ENCODE assay signal across 8 cellular contexts in the genomic region with DNA sequence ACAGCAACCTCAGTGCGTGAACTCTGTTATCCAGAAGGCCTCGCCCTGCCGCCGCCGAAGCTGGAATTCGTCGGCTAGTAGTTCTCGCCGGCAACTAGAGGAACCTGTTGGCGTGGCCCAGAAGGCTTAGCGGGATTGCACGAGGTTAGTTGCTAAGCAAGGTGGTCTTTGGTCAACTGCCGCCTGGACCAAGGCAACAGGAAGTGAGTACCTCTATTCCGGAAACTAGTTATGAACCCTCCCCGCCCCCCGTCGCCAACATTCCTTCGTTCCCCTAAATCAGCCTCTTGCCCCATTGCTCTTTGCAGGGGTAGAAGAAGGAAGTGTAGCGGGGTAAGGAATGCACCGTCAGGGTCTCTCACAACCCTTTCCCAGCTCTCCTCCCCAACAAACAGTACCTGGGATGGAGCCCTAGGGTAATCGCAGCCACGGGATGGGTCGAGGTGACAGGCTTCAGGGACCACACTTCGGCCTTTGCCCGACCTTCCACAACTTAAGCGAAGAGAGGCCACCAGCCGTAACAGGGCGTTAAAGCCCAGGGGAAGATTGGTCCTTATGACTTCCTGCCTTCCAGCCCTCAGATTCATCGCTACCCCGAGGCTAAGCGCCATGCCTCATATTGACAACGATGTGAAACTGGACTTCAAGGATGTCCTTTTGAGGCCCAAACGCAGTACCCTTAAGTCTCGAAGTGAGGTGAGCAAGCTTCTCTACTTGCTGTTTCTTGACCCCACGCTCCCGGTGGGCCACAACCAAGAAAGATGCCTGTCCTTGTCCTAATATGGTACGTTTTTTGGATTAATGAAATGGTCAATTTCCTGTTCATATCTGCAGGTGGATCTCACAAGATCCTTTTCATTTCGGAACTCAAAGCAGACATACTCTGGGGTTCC. TPM values are rescaled to one million over a fixed set of nuclear protein-coding genes. Genes with fewer than 3 reads are reported as not detected.
DNase-seq lines count a peak whose midpoint lies in the region; ATAC-seq and TF ChIP-seq lines count a peak whose summit lies in the region.

A gene (plus strand): TSS at position 285 of the 893 bp plus-strand sequence. CDS start 325 bp downstream, at position 610.

- H3K4me2 ChIP-seq in HCT116 (ENCODE audit: low read length): peak within 1 kb of the TSS; percentile 89

- H3K27me3 Mint-ChIP-seq in activated naive CD8-positive, alpha-beta T cell treated with anti-CD3 and anti-CD28 coated beads, Interleukin-2, amount 50 U/mL, for 24 hours: no peaks in the 10 kb centered on the region

- H4K20me1 ChIP-seq in HCT116 (ENCODE audit: insufficient read depth): no peaks in the 10 kb centered on the region

- H3K4me3 Mint-ChIP-seq in activated naive CD8-positive, alpha-beta T cell treated with anti-CD3 and anti-CD28 coated beads, Interleukin-2, amount 50 U/mL, for 24 hours: peak within 1 kb of the TSS; percentile 94

- H3K4me1 ChIP-seq in HCT116 (ENCODE audit: control insufficient read depth in 1 of 2, insufficient read depth in 2 of 2, low read length in 2 of 2) (peaks cover 14 to 23% of the 10 kb centered on the region in 2 experiments), right cardiac atrium (ENCODE audit: control insufficient read depth, insufficient read depth, low read length) (peaks cover 6% of the 10 kb centered on the region)

- POLR2A ChIA-PET in HCT116 (lab: Charles Lee): interaction anchor here (2.0 kb wide), 1 partner anchor 9 kb away, joined by 11 read pairs; a partner anchor contains a TSS

- H3K27me3 ChIP-seq in HCT116 (ENCODE audit: insufficient read depth, low read length) (no peaks in the 10 kb centered on the region), MG63 (no peaks in the 10 kb centered on the region), right cardiac atrium (ENCODE audit: control insufficient read depth, insufficient read depth) (no peaks in the 10 kb centered on the region)

- H3K9me3 ChIP-seq in HCT116 (ENCODE audit: control insufficient read depth in 1 of 2, insufficient read depth in 1 of 2, low read depth in 1 of 2, low read length in 2 of 2) (no peaks in the 10 kb centered on the region), MG63 (no peaks in the 10 kb centered on the region), right cardiac atrium (ENCODE audit: control insufficient read depth, low read length) (no peaks in the 10 kb centered on the region)

- H3K79me2 ChIP-seq in HCT116 (ENCODE audit: insufficient read depth, low read length): peaks cover 72% of the 10 kb centered on the region

- TSS peak; percentile 63 for BruUV-seq in HCT116 (replicated peaks; lab: Mats Ljungman, UMichigan)

- H3K36me3 Mint-ChIP-seq in activated naive CD8-positive, alpha-beta T cell treated with anti-CD3 and anti-CD28 coated beads, Interleukin-2, amount 50 U/mL, for 24 hours (ENCODE audit: low read depth): peaks cover 29% of the 10 kb centered on the region

- DNase-seq in activated CD8-positive, alpha-beta memory T cell treated with anti-CD3 and anti-CD28 coated beads, Interleukin-2, amount 50 U/mL, for 24 hours (ENCODE audit: extremely low read depth): peak; percentile 35
- DNase-seq in activated CD8-positive, alpha-beta memory T cell treated with anti-CD3 and anti-CD28 coated beads, Interleukin-2, amount 50 U/mL, for 48 hours: no peak
- DNase-seq in HCT116 (ENCODE audit: low read depth, low spot score): no peak
- no peak for DNase-seq in MG63
- DNase-seq in activated naive CD8-positive, alpha-beta T cell treated with anti-CD3 and anti-CD28 coated beads, Interleukin-2, amount 50 U/mL, for 24 hours: no peak
- no peak for DNase-seq in right cardiac atrium
- no peak for DNase-seq in sciatic nerve (ENCODE audit: low spot score)
- DNase-seq in NCI-H446 treated with DMSO at 0.1 percent for 48 hours (lab: John Stamatoyannopoulos, UW): no peak

- H2AFZ ChIP-seq in HCT116 (ENCODE audit: low read depth, low read length, poor library complexity, severe bottlenecking): peak within 1 kb of the TSS; percentile 25

- H3K27ac Mint-ChIP-seq in activated naive CD8-positive, alpha-beta T cell treated with anti-CD3 and anti-CD28 coated beads, Interleukin-2, amount 50 U/mL, for 24 hours: peak within 1 kb of the TSS; percentile 94

- H3K4me3 ChIP-seq in HCT116 (replicated peaks in 1 of 2; ENCODE audit: low read depth in 1 of 2, low read length in 2 of 2) (peak within 1 kb of the TSS; percentile 96 to 100), MG63 (peak within 1 kb of the TSS; percentile 80), right cardiac atrium (ENCODE audit: low read length) (peak within 1 kb of the TSS; percentile 68)

- CTCF ChIA-PET in HCT116 (lab: Charles Lee): interaction anchor here (2.1 kb wide), 1 partner anchor 10 kb away, joined by 10 read pairs; a partner anchor contains a TSS

- ATAC-seq in HCT116: peak; percentile 67
- ATAC-seq in activated naive CD8-positive, alpha-beta T cell treated with anti-CD3 and anti-CD28 coated beads, Interleukin-2, amount 50 U/mL, for 24 hours: peak; percentile 44
- ATAC-seq in right cardiac atrium: peak; percentile 72 to 73
- peak; percentile 77 for ATAC-seq in sciatic nerve

- no peaks in the 10 kb centered on the region for H3K9me3 Mint-ChIP-seq in activated naive CD8-positive, alpha-beta T cell treated with anti-CD3 and anti-CD28 coated beads, Interleukin-2, amount 50 U/mL, for 24 hours

- TF ChIP-seq RAD21 in HCT116 (IDR thresholded peaks at IDR 0.05; ENCODE audit: low read depth): no peak

- RAD21 ChIA-PET in HCT116 (lab: Charles Lee; ENCODE audit: low non-redundant PET in 1 of 2, low total read pairs in 2 of 2, uncharacterized antibody in 2 of 2, unreplicated experiment in 2 of 2): no interaction called here

- TF ChIP-seq CTCF in HCT116 (IDR thresholded peaks at IDR 0.05 in 2 of 3, conservative IDR thresholded peaks at IDR 0.05 in 1 of 3; ENCODE audit: borderline replicate concordance in 1 of 3, insufficient read depth in 1 of 3, low read depth in 2 of 3, low read length in 2 of 3): no peak

- H3K9me2 ChIP-seq in HCT116 (ENCODE audit: insufficient read depth): no peaks in the 10 kb centered on the region

- H3K36me3 ChIP-seq in HCT116 (ENCODE audit: control insufficient read depth in 1 of 2, insufficient read depth in 2 of 2, low read length in 2 of 2): peaks cover 24 to 31% of the 10 kb centered on the region in 2 experiments; a peak in 3 of 4 replicates
- H3K36me3 ChIP-seq in MG63: peaks cover 18% of the 10 kb centered on the region

- no peak for TF ChIP-seq POLR2A in HCT116 (IDR thresholded peaks at IDR 0.05; ENCODE audit: borderline replicate concordance, extremely low read depth, insufficient read depth, insufficient read length)

- 4% methylated on average over 38 of the region's 38 CpGs for WGBS in right cardiac atrium

- H3K27ac ChIP-seq in HCT116 (ENCODE audit: low read depth, low read length): peak within 1 kb of the TSS; percentile 94
- H3K27ac ChIP-seq in right cardiac atrium (ENCODE audit: low read length): peak within 1 kb of the TSS; percentile 88

- peak within 1 kb of the TSS; percentile 94 for H3K9ac ChIP-seq in HCT116 (ENCODE audit: low read length)

- intact Hi-C loops in HCT116 (cut with micrococcal nuclease) (loop anchor here (2.0 kb wide), 1 partner anchor 16 kb away; a partner anchor contains a TSS), right cardiac atrium (cut with DNase I) (no loop called here), sciatic nerve (cut with DNase I) (no loop called here)

- peaks cover 44% of the 10 kb centered on the region for H3K4me1 Mint-ChIP-seq in activated naive CD8-positive, alpha-beta T cell treated with anti-CD3 and anti-CD28 coated beads, Interleukin-2, amount 50 U/mL, for 24 hours

TF ChIP-seq in HCT116, 20 proteins besides CTCF, POLR2A, EP300 and RAD21 (continues in another document):
- TF ChIP-seq EZH2 (IDR thresholded peaks at IDR 0.05) (no peak), EZH2phosphoT487 (IDR thresholded peaks at IDR 0.05; ENCODE audit: borderline replicate concordance) (no peak), TCF7L2 (IDR thresholded peaks at IDR 0.05; ENCODE audit: borderline replicate concordance, extremely low read depth, insufficient read depth, insufficient read length) (no peak), YY1 (IDR thresholded peaks at IDR 0.05; ENCODE audit: extremely low read depth, insufficient replicate concordance, low read depth, low read length) (no peak), EGR1 (IDR thresholded peaks at IDR 0.05; ENCODE audit: low read depth) (no peak), SIN3A (IDR thresholded peaks at IDR 0.05; ENCODE audit: low read depth) (peak; percentile 33; the same call in 1 of the 2 replicates)
- TF ChIP-seq, protein P1, sequence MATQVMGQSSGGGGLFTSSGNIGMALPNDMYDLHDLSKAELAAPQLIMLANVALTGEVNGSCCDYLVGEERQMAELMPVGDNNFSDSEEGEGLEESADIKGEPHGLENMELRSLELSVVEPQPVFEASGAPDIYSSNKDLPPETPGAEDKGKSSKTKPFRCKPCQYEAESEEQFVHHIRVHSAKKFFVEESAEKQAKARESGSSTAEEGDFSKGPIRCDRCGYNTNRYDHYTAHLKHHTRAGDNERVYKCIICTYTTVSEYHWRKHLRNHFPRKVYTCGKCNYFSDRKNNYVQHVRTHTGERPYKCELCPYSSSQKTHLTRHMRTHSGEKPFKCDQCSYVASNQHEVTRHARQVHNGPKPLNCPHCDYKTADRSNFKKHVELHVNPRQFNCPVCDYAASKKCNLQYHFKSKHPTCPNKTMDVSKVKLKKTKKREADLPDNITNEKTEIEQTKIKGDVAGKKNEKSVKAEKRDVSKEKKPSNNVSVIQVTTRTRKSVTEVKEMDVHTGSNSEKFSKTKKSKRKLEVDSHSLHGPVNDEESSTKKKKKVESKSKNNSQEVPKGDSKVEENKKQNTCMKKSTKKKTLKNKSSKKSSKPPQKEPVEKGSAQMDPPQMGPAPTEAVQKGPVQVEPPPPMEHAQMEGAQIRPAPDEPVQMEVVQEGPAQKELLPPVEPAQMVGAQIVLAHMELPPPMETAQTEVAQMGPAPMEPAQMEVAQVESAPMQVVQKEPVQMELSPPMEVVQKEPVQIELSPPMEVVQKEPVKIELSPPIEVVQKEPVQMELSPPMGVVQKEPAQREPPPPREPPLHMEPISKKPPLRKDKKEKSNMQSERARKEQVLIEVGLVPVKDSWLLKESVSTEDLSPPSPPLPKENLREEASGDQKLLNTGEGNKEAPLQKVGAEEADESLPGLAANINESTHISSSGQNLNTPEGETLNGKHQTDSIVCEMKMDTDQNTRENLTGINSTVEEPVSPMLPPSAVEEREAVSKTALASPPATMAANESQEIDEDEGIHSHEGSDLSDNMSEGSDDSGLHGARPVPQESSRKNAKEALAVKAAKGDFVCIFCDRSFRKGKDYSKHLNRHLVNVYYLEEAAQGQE (IDR thresholded peaks at IDR 0.05; ENCODE audit: low read depth): no peak
- TF ChIP-seq, protein P2, sequence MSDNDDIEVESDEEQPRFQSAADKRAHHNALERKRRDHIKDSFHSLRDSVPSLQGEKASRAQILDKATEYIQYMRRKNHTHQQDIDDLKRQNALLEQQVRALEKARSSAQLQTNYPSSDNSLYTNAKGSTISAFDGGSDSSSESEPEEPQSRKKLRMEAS (IDR thresholded peaks at IDR 0.05): peak; percentile 21; the same call in 1 of the 2 replicates

RNA-seq across cellular contexts. Expression of the gene that starts here (rescaled TPM):
- total RNA-seq in HCT116 (2021; ENCODE audit: unreplicated experiment) (66.9 TPM), right cardiac atrium (10 to 100 TPM; 32.4 to 45.4 (median 34.6) TPM), sciatic nerve (52.0 TPM)
- polyA plus RNA-seq in HCT116 (2012): 74.2 and 77.1 TPM in 2 replicates
- total RNA-seq in MG63 (2014; rRNA removed; shearing (Covaris generic); ENCODE audit: low replicate concordance): 54.0 and 60.9 TPM in 2 replicates
- polyA plus RNA-seq in right cardiac atrium: 30.3 TPM
